ENCODE assay signal across 22 cellular contexts in the genomic region with DNA sequence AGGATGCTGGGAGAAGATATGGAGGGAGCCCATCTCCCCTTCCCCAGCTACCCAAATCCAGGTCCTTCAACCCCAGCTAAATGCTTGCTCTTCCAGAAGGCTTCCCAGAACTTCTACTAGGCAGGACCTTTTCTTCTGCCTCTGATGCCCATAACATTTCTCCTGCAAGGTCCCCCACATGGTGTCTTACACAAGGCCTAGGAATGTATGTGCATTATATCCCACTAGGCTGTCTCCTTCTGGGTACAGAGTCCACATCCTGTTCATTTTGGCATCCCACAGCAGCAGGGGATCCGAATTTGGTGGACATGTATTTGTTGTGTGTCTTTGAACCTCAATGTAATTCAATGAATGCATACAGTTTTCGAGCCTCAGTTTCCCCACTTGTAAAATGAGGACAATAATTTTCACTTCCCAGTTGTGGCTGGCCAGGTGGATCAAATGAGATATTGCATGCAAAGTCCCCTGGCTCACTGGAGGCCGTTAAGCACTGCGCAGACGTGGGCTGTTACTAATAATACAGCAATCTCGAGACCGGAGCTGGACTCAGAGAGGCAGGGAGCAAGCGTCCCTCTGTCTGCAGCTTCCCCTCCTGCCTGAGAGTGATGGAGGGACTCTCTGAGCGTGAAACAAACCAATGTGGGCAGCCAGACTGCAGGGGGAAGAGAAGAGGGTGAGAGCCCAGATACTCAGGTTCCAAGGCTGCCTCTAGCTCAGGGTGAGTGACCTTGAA. TPM values are rescaled to one million over a fixed set of nuclear protein-coding genes. Genes with fewer than 3 reads are reported as not detected.
DNase-seq lines count a peak whose midpoint lies in the region; ATAC-seq, FAIRE-seq and TF ChIP-seq lines count a peak whose summit lies in the region.
"Had no signal": no experiment of that assay in that cellular context is flagged by ENCODE, and none has a peak within 500 bp of the region (broad histone marks: within the 10 kb centered on the region; RNA-seq: fewer than 3 reads in every experiment).

No MANE protein-coding gene starts in this region.

- FAIRE-seq in GM12891 (lab: Jason Lieb, UNC) = peak; percentile 41
- FAIRE-seq: G401.6 had no signal

- no peak for TF ChIP-seq POLR2A in GM12891 (IDR thresholded peaks at IDR 0.05; ENCODE audit: low read depth, low read length)
- no peak for TF ChIP-seq POLR2A in Peyer's patch (IDR thresholded peaks at IDR 0.05)

- DNase-seq in AG10803 (ENCODE audit: low read depth) (peak; percentile 60), GM12891 (ENCODE audit: insufficient read length, low spot score) (no peak), adipocyte (ENCODE audit: low read depth) (no peak), right cardiac atrium (peak in 1 of 3 donors; percentile 47), dermis blood vessel endothelial cell (no peak), Peyer's patch (no peak), foreskin keratinocyte (no peak)
- DNase-seq: amygdala; COR-L47; foreskin melanocyte; NCI-H774; occipital lobe; RPMI8226; stimulated activated CD4-positive, alpha-beta T cell treated with anti-CD3 and anti-CD28 coated beads, Interleukin-4, amount 100 ng/mL, for 1 hour; T-helper 1 cell had no signal

- no peak overlapping the region for H3K4me3 ChIP-seq in AG10803 (ENCODE audit: low read length)
- no peak overlapping the region for H3K4me3 ChIP-seq in adipocyte (ENCODE audit: low read length)
- no peak overlapping the region for H3K4me3 ChIP-seq in right cardiac atrium (ENCODE audit: low read length)
- no peak overlapping the region for H3K4me3 ChIP-seq in Peyer's patch

- H3K4me1 ChIP-seq in adipocyte (ENCODE audit: control insufficient read depth, insufficient read depth, low read length) (peaks cover 27% of the 10 kb centered on the region), right cardiac atrium (ENCODE audit: control insufficient read depth, insufficient read depth, low read length) (peaks cover 8% of the 10 kb centered on the region), Peyer's patch (peaks cover 0 to 7% (median 4%) of the 10 kb centered on the region in 4 donors), foreskin keratinocyte (peaks cover 17% of the 10 kb centered on the region)

- H3K9me3 ChIP-seq in adipocyte (ENCODE audit: control insufficient read depth, low read length) = no peaks in the 10 kb centered on the region
- H3K9me3 ChIP-seq in right cardiac atrium (ENCODE audit: control insufficient read depth, low read length) = no peaks in the 10 kb centered on the region
- H3K9me3 ChIP-seq in Peyer's patch = no peaks in the 10 kb centered on the region

- H3K36me3 ChIP-seq in adipocyte (ENCODE audit: control insufficient read depth, insufficient read depth, low read length, severe bottlenecking) (no peaks in the 10 kb centered on the region), Peyer's patch (no peaks in the 10 kb centered on the region)

- no peak for ATAC-seq in right cardiac atrium
- ATAC-seq in HG03045 (IDR thresholded peaks at IDR 0.05; ENCODE audit: unreplicated experiment) = no peak
- ATAC-seq in foreskin keratinocyte = no peak
- ATAC-seq: activated T-helper 17 cell treated with anti-CD3 and anti-CD28 coated beads, Interleukin-2, amount 50 U/mL, for 72 hours; left lobe of liver; WTC11 had no signal

- WGBS in right cardiac atrium = 63% methylated on average over 9 of the region's 9 CpGs

- peak overlapping the region; percentile 59 for H3K9ac ChIP-seq in adipocyte (ENCODE audit: low read length)

- intact Hi-C loops in right cardiac atrium (cut with DNase I) = no loop called here

- H3K27ac ChIP-seq in right cardiac atrium (ENCODE audit: low read length) (peak overlapping the region; percentile 68), Peyer's patch (no peak overlapping the region), foreskin keratinocyte (no peak overlapping the region)

- no peak for TF ChIP-seq CTCF in AG10803 (conservative IDR thresholded peaks at IDR 0.05; ENCODE audit: low read length)
- no peak for TF ChIP-seq CTCF in Peyer's patch (IDR thresholded peaks at IDR 0.05)
- no peak for TF ChIP-seq CTCF in foreskin keratinocyte (conservative IDR thresholded peaks at IDR 0.05)

- H3K27me3 ChIP-seq in adipocyte (replicated peaks; ENCODE audit: control insufficient read depth, insufficient read depth, low read length) = no peaks in the 10 kb centered on the region
- H3K27me3 ChIP-seq in right cardiac atrium (ENCODE audit: control insufficient read depth, insufficient read depth) = no peaks in the 10 kb centered on the region
- H3K27me3 ChIP-seq in Peyer's patch = no peaks in the 10 kb centered on the region
- no peaks in the 10 kb centered on the region for H3K27me3 ChIP-seq in foreskin keratinocyte

TF ChIP-seq in GM12891, 5 proteins besides CTCF, POLR2A, EP300 and RAD21:
- TF ChIP-seq TAF1 (IDR thresholded peaks at IDR 0.05; ENCODE audit: low read depth, low read length) = no peak
- TF ChIP-seq POLR2AphosphoS5 (IDR thresholded peaks at IDR 0.05; ENCODE audit: low read depth, low read length) = no peak
- 0 out of 2 replicates have a peak, but pooled peaks have one; percentile 28 for TF ChIP-seq SPI1 (IDR thresholded peaks at IDR 0.05; ENCODE audit: low read depth, low read length)
- TF ChIP-seq PAX5 (IDR thresholded peaks at IDR 0.05; ENCODE audit: insufficient read depth, low read length, severe bottlenecking) = no peak

RNA-seq across cellular contexts. Expression of a gene that starts 18.6 kb away (rescaled TPM):
- 72.3 TPM for polyA plus RNA-seq in GM12891 (2012; ENCODE audit: low read depth, missing spikeins)
- 100 to 1,000 TPM; 209 to 282 (median 253) TPM for total RNA-seq in right cardiac atrium
- polyA plus RNA-seq in right cardiac atrium = 139 TPM
- total RNA-seq in dermis blood vessel endothelial cell = 95.0 and 154 TPM in 2 replicates
- 10 to 100 TPM; 40.5 to 74.3 (median 53.6) TPM for total RNA-seq in Peyer's patch
- total RNA-seq in foreskin keratinocyte = 195 and 216 TPM in 2 replicates
- polyA plus RNA-seq in foreskin keratinocyte = 70.5 and 89.6 TPM in 2 replicates

RNA-seq across cellular contexts. Expression of a gene that starts 32.1 kb away (rescaled TPM):
- 0.41 TPM for polyA plus RNA-seq in GM12891 (2012; ENCODE audit: low read depth, missing spikeins)
- 1 to 10 TPM in 2 of 4 donors, under 1 TPM in 2; 0.78 to 1.3 (median 0.96) TPM for total RNA-seq in right cardiac atrium
- polyA plus RNA-seq in right cardiac atrium = 2.1 TPM
- total RNA-seq in dermis blood vessel endothelial cell = 0.68 and 0.98 TPM in 2 replicates
- 1 to 10 TPM in 1 of 4 donors, not detected in 3; 2.8 TPM for total RNA-seq in Peyer's patch
- 1.1 and 1.5 TPM in 2 replicates for total RNA-seq in foreskin keratinocyte
- 1.9 and 2.0 TPM in 2 replicates for polyA plus RNA-seq in foreskin keratinocyte
- polyA plus RNA-seq: IgD-negative memory B cell had no signal

RNA-seq across cellular contexts. Expression of a gene that starts 47.4 kb away (rescaled TPM):
- polyA plus RNA-seq in GM12891 (2012; ENCODE audit: low read depth, missing spikeins) = 3.6 TPM
- total RNA-seq in right cardiac atrium = 1 to 10 TPM in 2 of 4 donors, under 1 TPM in 1, not detected in 1; 0.50 to 2.5 (median 2.4) TPM
- polyA plus RNA-seq in right cardiac atrium = 0.77 TPM
- 1.0 and 2.8 TPM in 2 replicates for total RNA-seq in dermis blood vessel endothelial cell
- 1 to 10 TPM in 3 of 4 donors, not detected in 1; 2.8 to 4.3 (median 3.3) TPM for total RNA-seq in Peyer's patch
- 7.8 and 10.2 TPM in 2 replicates for total RNA-seq in foreskin keratinocyte
- 9.8 and 10.3 TPM in 2 replicates for polyA plus RNA-seq in foreskin keratinocyte
- total RNA-seq: chondrocyte had no signal
